Comparison of ENCODE assay signal across 1 cellular context in genomic region chr3:53036063-53036619, GRCh38.
TF ChIP-seq lines count a peak whose summit lies in the region.

No MANE protein-coding gene starts in this region.

TF ChIP-seq in K562, 482 proteins besides CTCF, POLR2A, EP300 and RAD21 (continued from another document):
- TF ChIP-seq, protein P1, sequence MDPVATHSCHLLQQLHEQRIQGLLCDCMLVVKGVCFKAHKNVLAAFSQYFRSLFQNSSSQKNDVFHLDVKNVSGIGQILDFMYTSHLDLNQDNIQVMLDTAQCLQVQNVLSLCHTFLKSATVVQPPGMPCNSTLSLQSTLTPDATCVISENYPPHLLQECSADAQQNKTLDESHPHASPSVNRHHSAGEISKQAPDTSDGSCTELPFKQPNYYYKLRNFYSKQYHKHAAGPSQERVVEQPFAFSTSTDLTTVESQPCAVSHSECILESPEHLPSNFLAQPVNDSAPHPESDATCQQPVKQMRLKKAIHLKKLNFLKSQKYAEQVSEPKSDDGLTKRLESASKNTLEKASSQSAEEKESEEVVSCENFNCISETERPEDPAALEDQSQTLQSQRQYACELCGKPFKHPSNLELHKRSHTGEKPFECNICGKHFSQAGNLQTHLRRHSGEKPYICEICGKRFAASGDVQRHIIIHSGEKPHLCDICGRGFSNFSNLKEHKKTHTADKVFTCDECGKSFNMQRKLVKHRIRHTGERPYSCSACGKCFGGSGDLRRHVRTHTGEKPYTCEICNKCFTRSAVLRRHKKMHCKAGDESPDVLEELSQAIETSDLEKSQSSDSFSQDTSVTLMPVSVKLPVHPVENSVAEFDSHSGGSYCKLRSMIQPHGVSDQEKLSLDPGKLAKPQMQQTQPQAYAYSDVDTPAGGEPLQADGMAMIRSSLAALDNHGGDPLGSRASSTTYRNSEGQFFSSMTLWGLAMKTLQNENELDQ (CRISPR knock-in tag; IDR thresholded peaks at IDR 0.05; ENCODE audit: borderline replicate concordance), result no peak
- no peak for TF ChIP-seq MYNN (IDR thresholded peaks at IDR 0.05)
- TF ChIP-seq MYNN (CRISPR knock-in tag; IDR thresholded peaks at IDR 0.05), result no peak
- no peak for TF ChIP-seq MED1 (CRISPR knock-in tag; IDR thresholded peaks at IDR 0.05; ENCODE audit: borderline replicate concordance)
- no peak for TF ChIP-seq FOXJ3 (CRISPR knock-in tag; IDR thresholded peaks at IDR 0.05)
